ENCODE assay signal across 14 cellular contexts in the genomic region with DNA sequence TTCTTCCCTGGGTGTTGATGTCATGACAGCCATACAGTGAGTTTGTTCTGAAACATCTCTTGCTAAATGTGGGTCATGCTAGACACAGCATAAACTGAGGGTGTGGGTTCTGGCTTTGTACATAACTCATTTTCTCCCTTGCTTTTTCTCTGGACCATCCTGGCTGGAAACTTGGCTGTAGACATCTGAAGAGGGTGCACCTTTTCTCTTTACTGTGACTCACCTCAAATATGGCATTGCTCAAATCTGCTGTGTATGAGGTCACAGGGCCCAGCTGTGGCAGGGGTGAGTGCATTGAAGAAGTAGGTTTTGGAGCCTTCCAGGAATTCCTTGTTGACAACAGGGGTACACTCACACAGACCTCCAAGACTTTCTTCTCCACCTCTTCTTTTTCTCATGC.
"Had no signal": no experiment of that assay in that cellular context is flagged by ENCODE, and none has a peak within 500 bp of the region (broad histone marks: within the 10 kb centered on the region; RNA-seq: fewer than 3 reads in every experiment).

No MANE protein-coding gene starts in this region.

- H3K27ac ChIP-seq: cardiac muscle cell, dorsolateral prefrontal cortex, neutrophil, transverse colon had no signal

- H3K4me3 ChIP-seq: cardiac muscle cell, dorsolateral prefrontal cortex, transverse colon had no signal

- H3K4me1 Mint-ChIP-seq: endodermal cell had no signal

- DNase-seq: activated CD4-positive, alpha-beta T cell treated with anti-CD3 and anti-CD28 coated beads for 48 hours; dorsolateral prefrontal cortex; endodermal cell; hippocampal formation; mammary epithelial cell; naive thymus-derived CD4-positive, alpha-beta T cell; stimulated activated CD4-positive, alpha-beta T cell treated with anti-CD3 and anti-CD28 coated beads, Interleukin-2, amount 100 ng/mL, for 48 hours; stimulated activated naive CD4-positive, alpha-beta T cell; T-helper 2 cell; transverse colon had no signal

- FAIRE-seq: keratinocyte had no signal

- H3K36me3 ChIP-seq: cardiac muscle cell, transverse colon had no signal

- H3K4me1 ChIP-seq: transverse colon had no signal

- H3K27ac Mint-ChIP-seq: endodermal cell had no signal

- H3K27me3 ChIP-seq: cardiac muscle cell, dorsolateral prefrontal cortex, neutrophil, transverse colon had no signal

- H3K9me3 Mint-ChIP-seq: endodermal cell; naive thymus-derived CD4-positive, alpha-beta T cell had no signal

- H3K4me3 Mint-ChIP-seq: endodermal cell; naive thymus-derived CD4-positive, alpha-beta T cell had no signal

- H3K9me3 ChIP-seq: neutrophil, transverse colon had no signal

- H3K27me3 Mint-ChIP-seq: naive thymus-derived CD4-positive, alpha-beta T cell had no signal

- ATAC-seq: left lobe of liver; naive thymus-derived CD4-positive, alpha-beta T cell had no signal
